Comparison of ENCODE assay signal across 8 cellular contexts in genomic region chr4:158789853-158790252, GRCh38.
"Had no signal": no experiment of that assay in that cellular context is flagged by ENCODE, and none has a peak within 500 bp of the region (broad histone marks: within the 10 kb centered on the region; RNA-seq: fewer than 3 reads in every experiment).

No MANE protein-coding gene starts in this region.

- H3K36me3 Mint-ChIP-seq: IgD-negative memory B cell had no signal

- DNase-seq: H9, HCEC 1CT, KG1 had no signal

- H3K4me3 Mint-ChIP-seq: GM23338, H9, IgD-negative memory B cell had no signal

- FAIRE-seq: H1, H54 had no signal

- H3K4me3 ChIP-seq: GM23338 had no signal

- H3K4me2 ChIP-seq: GM23338 had no signal

- H3K4me1 Mint-ChIP-seq: IgD-negative memory B cell had no signal

- H3K9me3 Mint-ChIP-seq: GM23338, H9, IgD-negative memory B cell had no signal

- ATAC-seq: GM23338 had no signal

- H3K27ac ChIP-seq: HL-60 had no signal

- H3K27ac Mint-ChIP-seq: GM23338, H9, IgD-negative memory B cell had no signal

- H2AFZ ChIP-seq: GM23338 had no signal
